Comparison of ENCODE assay signal across 1 cellular context in genomic region chr14:36130186-36130585, GRCh38.
TF ChIP-seq lines count a peak whose summit lies in the region.

No MANE protein-coding gene starts in this region.

TF ChIP-seq in endothelial cell of umbilical vein, 7 proteins besides CTCF, POLR2A, EP300 and RAD21:
- TF ChIP-seq POLR2AphosphoS5 (IDR thresholded peaks at IDR 0.05; ENCODE audit: insufficient read depth, low read depth, low read length) = no peak
- no peak for TF ChIP-seq EZH2 (IDR thresholded peaks at IDR 0.05; ENCODE audit: borderline replicate concordance, low read depth, low read length, severe bottlenecking)
- no peak for TF ChIP-seq GATA2 (IDR thresholded peaks at IDR 0.05; ENCODE audit: insufficient read depth, insufficient read length, low read depth, low read length)
- TF ChIP-seq MAX (IDR thresholded peaks at IDR 0.05; ENCODE audit: insufficient read depth, insufficient read length) = no peak
- no peak for TF ChIP-seq FOS (IDR thresholded peaks at IDR 0.05; ENCODE audit: borderline replicate concordance, insufficient read depth, low read length)
- TF ChIP-seq JUN (IDR thresholded peaks at IDR 0.05; ENCODE audit: borderline replicate concordance, insufficient read depth, insufficient read length, low read depth) = no peak
- no peak for TF ChIP-seq MYC (IDR thresholded peaks at IDR 0.05; ENCODE audit: low read depth, low read length)
